Comparison of ENCODE assay signal across 20 cellular contexts in the genomic region with DNA sequence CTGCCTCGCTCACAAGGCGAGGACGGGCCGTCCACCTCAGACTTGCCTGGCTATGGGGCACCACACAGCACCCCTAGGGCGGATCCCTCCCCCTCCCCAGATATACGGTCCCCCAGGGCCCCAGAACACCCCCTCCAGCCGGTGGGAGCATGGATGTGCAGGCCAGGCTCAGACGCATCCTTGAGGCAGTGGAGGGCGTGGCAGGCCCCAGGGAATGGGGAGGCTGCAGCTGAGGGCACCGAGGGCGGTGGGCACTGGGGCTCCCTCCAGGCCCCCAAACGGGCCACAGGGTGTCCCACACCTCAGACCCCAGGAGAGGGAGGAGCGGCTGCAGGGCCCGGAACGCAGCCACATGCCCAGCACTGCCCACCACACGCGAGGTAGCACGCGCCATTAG. TPM values are rescaled to one million over a fixed set of nuclear protein-coding genes. Genes with fewer than 3 reads are reported as not detected.
DNase-seq lines count a peak whose midpoint lies in the region; ATAC-seq, FAIRE-seq and TF ChIP-seq lines count a peak whose summit lies in the region.
"Had no signal": no experiment of that assay in that cellular context is flagged by ENCODE, and none has a peak within 500 bp of the region (broad histone marks: within the 10 kb centered on the region; RNA-seq: fewer than 3 reads in every experiment).

No MANE protein-coding gene starts in this region.

- TF ChIP-seq CTCF in A549 (IDR thresholded peaks at IDR 0.05) (no peak), GM23338 (conservative IDR thresholded peaks at IDR 0.05; ENCODE audit: low read depth in 2 of 2) (no peak)

- no peaks in the 10 kb centered on the region for H3F3A ChIP-seq in GM23338 (replicated peaks; ENCODE audit: low read depth)

- no peaks in the 10 kb centered on the region for H3K4me1 ChIP-seq in A549
- H3K4me1 ChIP-seq in GM23338 (ENCODE audit: insufficient read depth), result no peaks in the 10 kb centered on the region
- H3K4me1 ChIP-seq: HAP-1 had no signal

- POLR2A ChIA-PET in A549 (lab: Yijun Ruan, JAX), result no interaction called here

- no peak for TF ChIP-seq POLR2A in A549 (IDR thresholded peaks at IDR 0.05; ENCODE audit: low read length)

- no peak for TF ChIP-seq EP300 in A549 (IDR thresholded peaks at IDR 0.05)

- H3K27ac ChIP-seq in A549, result no peak overlapping the region
- no peak overlapping the region for H3K27ac ChIP-seq in GM23338 (ENCODE audit: low read depth)
- H3K27ac ChIP-seq: C4-2B had no signal

- 100% methylated on average over 2 of the region's 19 CpGs for WGBS in A549 (ENCODE audit: missing lambda C conversion rate)

- H4K20me1 ChIP-seq in GM23338 (replicated peaks; ENCODE audit: insufficient read depth), result no peaks in the 10 kb centered on the region

- no peak overlapping the region for H3K27ac Mint-ChIP-seq in GM23338
- H3K27ac Mint-ChIP-seq in stimulated activated memory B cell treated with anti-CD40 and anti-IgM and Interleukin-4, amounts not matched to agents 10 μg/mL and 1 μg/mL and 100 μg/mL, for 72 hours, result no peak overlapping the region
- H3K27ac Mint-ChIP-seq: CD4-positive, alpha-beta T cell had no signal

- no peaks in the 10 kb centered on the region for H3K9me3 Mint-ChIP-seq in GM23338
- H3K9me3 Mint-ChIP-seq in stimulated activated memory B cell treated with anti-CD40 and anti-IgM and Interleukin-4, amounts not matched to agents 10 μg/mL and 1 μg/mL and 100 μg/mL, for 72 hours, result peaks cover 5% of the 10 kb centered on the region
- H3K9me3 Mint-ChIP-seq: CD4-positive, alpha-beta T cell had no signal

- peak; percentile 32 to 41; a peak in 2 of 6 replicates for ATAC-seq in A549
- ATAC-seq in GM23338, result peak; percentile 53
- peak; percentile 21 for ATAC-seq in esophagus mucosa
- peak; percentile 42 for ATAC-seq in stimulated activated memory B cell treated with anti-CD40 and anti-IgM and Interleukin-4, amounts not matched to agents 10 μg/mL and 1 μg/mL and 100 μg/mL, for 72 hours
- no peak for ATAC-seq in GM21526 (IDR thresholded peaks at IDR 0.05; ENCODE audit: low FRiP score, unreplicated experiment)
- no peak for ATAC-seq in HG03175 (IDR thresholded peaks at IDR 0.05; ENCODE audit: unreplicated experiment)
- no peak for ATAC-seq in GM21423 (IDR thresholded peaks at IDR 0.05; ENCODE audit: unreplicated experiment)

- DNase-seq in A549 (ENCODE audit: low read depth in 1 of 2, low spot score in 1 of 2), result no peak
- DNase-seq in GM23338 (ENCODE audit: low spot score), result peak; percentile 28
- DNase-seq: 8988T; CD4-positive, alpha-beta T cell; DMS153; DMS79; GDM1 had no signal

- H3K36me3 Mint-ChIP-seq in GM23338 (ENCODE audit: low read depth), result no peaks in the 10 kb centered on the region
- no peaks in the 10 kb centered on the region for H3K36me3 Mint-ChIP-seq in stimulated activated memory B cell treated with anti-CD40 and anti-IgM and Interleukin-4, amounts not matched to agents 10 μg/mL and 1 μg/mL and 100 μg/mL, for 72 hours

- no peak for TF ChIP-seq RAD21 in A549 (conservative IDR thresholded peaks at IDR 0.05 in 1 of 2, IDR thresholded peaks at IDR 0.05 in 1 of 2)

- H3K79me2 ChIP-seq in GM23338 (replicated peaks; ENCODE audit: insufficient read depth), result no peaks in the 10 kb centered on the region

- no peaks in the 10 kb centered on the region for H3K36me3 ChIP-seq in GM23338 (ENCODE audit: insufficient read depth)
- H3K36me3 ChIP-seq: HAP-1 had no signal

- H2AFZ ChIP-seq in GM23338, result no peak overlapping the region

- CTCF ChIA-PET in A549 (lab: Yijun Ruan, JAX), result no interaction called here

- H3K4me1 Mint-ChIP-seq in GM23338, result no peaks in the 10 kb centered on the region
- peaks cover 7% of the 10 kb centered on the region for H3K4me1 Mint-ChIP-seq in stimulated activated memory B cell treated with anti-CD40 and anti-IgM and Interleukin-4, amounts not matched to agents 10 μg/mL and 1 μg/mL and 100 μg/mL, for 72 hours

- H3K4me2 ChIP-seq in A549, result no peak overlapping the region
- H3K4me2 ChIP-seq in GM23338, result no peak overlapping the region

- no peaks in the 10 kb centered on the region for H3K9me3 ChIP-seq in A549

- FAIRE-seq in A549 (lab: Jason Lieb, UNC), result no peak
- FAIRE-seq: GM12892, GM18507, H1 had no signal

- no peaks in the 10 kb centered on the region for H3K27me3 ChIP-seq in GM23338 (ENCODE audit: insufficient read depth)

- H3K27me3 Mint-ChIP-seq in GM23338 (ENCODE audit: insufficient read depth, low read depth, poor library complexity), result peaks cover 8% of the 10 kb centered on the region
- peaks cover 71% of the 10 kb centered on the region for H3K27me3 Mint-ChIP-seq in stimulated activated memory B cell treated with anti-CD40 and anti-IgM and Interleukin-4, amounts not matched to agents 10 μg/mL and 1 μg/mL and 100 μg/mL, for 72 hours

- H3K4me3 Mint-ChIP-seq in GM23338, result no peak overlapping the region
- no peak overlapping the region for H3K4me3 Mint-ChIP-seq in stimulated activated memory B cell treated with anti-CD40 and anti-IgM and Interleukin-4, amounts not matched to agents 10 μg/mL and 1 μg/mL and 100 μg/mL, for 72 hours
- H3K4me3 Mint-ChIP-seq: CD4-positive, alpha-beta T cell had no signal

- no peaks in the 10 kb centered on the region for H3K9me2 ChIP-seq in GM23338 (ENCODE audit: insufficient read depth)

- H3K4me3 ChIP-seq in A549 (no peak overlapping the region), GM23338 (no peak overlapping the region)
- H3K4me3 ChIP-seq: HAP-1 had no signal

TF ChIP-seq in A549, 52 proteins besides CTCF, POLR2A, EP300 and RAD21 (continues in another document):
- no peak for TF ChIP-seq KDM5A (IDR thresholded peaks at IDR 0.05)
- no peak for TF ChIP-seq ZC3H11A (IDR thresholded peaks at IDR 0.05)
- no peak for TF ChIP-seq TFCP2L1 (CRISPR knock-in tag; IDR thresholded peaks at IDR 0.05)
- no peak for TF ChIP-seq FOSL2 (IDR thresholded peaks at IDR 0.05)
- no peak for TF ChIP-seq FOSL2 (CRISPR knock-in tag; IDR thresholded peaks at IDR 0.05)
- TF ChIP-seq, protein P1, sequence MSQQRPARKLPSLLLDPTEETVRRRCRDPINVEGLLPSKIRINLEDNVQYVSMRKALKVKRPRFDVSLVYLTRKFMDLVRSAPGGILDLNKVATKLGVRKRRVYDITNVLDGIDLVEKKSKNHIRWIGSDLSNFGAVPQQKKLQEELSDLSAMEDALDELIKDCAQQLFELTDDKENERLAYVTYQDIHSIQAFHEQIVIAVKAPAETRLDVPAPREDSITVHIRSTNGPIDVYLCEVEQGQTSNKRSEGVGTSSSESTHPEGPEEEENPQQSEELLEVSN (IDR thresholded peaks at IDR 0.05; ENCODE audit: borderline replicate concordance, low read depth), result no peak
- TF ChIP-seq HOXB5 (CRISPR knock-in tag; IDR thresholded peaks at IDR 0.05), result no peak

TF ChIP-seq in GM23338, 12 proteins besides CTCF, POLR2A, EP300 and RAD21 (continues in another document):
- TF ChIP-seq STAT1 (IDR thresholded peaks at IDR 0.05; ENCODE audit: unreplicated experiment) (no peak), NANOG (IDR thresholded peaks at IDR 0.05; ENCODE audit: borderline replicate concordance) (no peak), JUNB (IDR thresholded peaks at IDR 0.05; ENCODE audit: unreplicated experiment) (no peak)
- TF ChIP-seq, protein P2, sequence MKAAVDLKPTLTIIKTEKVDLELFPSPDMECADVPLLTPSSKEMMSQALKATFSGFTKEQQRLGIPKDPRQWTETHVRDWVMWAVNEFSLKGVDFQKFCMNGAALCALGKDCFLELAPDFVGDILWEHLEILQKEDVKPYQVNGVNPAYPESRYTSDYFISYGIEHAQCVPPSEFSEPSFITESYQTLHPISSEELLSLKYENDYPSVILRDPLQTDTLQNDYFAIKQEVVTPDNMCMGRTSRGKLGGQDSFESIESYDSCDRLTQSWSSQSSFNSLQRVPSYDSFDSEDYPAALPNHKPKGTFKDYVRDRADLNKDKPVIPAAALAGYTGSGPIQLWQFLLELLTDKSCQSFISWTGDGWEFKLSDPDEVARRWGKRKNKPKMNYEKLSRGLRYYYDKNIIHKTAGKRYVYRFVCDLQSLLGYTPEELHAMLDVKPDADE (IDR thresholded peaks at IDR 0.05), result no peak

RNA-seq across cellular contexts. Expression of a gene that starts 12.1 kb away (rescaled TPM):
- polyA plus RNA-seq in A549 (2011; rRNA removed) (not detected in 2 replicates), A549 (2017; fragmentation: RNase III; extraction: RNeasy Plus Mini Kit Qiagen cat#74134 plus additional on column Dnase treatment) (not detected in 3 replicates), GM23338 (2016; fragmentation: Nextera tagmentation; extraction: Ambion mirVana) (not detected in 2 replicates)
- polyA plus RNA-seq in A549 (2012; cell fraction: cytosol; rRNA removed), result not detected in 2 replicates
- polyA plus RNA-seq in A549 (2012; cell fraction: nucleus; rRNA removed), result not detected in 2 replicates
- not detected in 2 replicates for polyA minus RNA-seq in A549 (2011; rRNA and poly(A)+ RNA removed)
- total RNA-seq in GM23338 (2014; rRNA removed; shearing (Covaris generic)), result not detected in 2 replicates
- total RNA-seq in esophagus mucosa, result not detected
- total RNA-seq: CD4-positive, alpha-beta T cell; Daoy; H1; HT-29 had no signal
- polyA plus RNA-seq: BJ, H1 had no signal

RNA-seq across cellular contexts. Expression of a gene that starts 33.5 kb away (rescaled TPM):
- polyA plus RNA-seq in A549 (2011; rRNA removed) (0.03 TPM in 1 of 2 replicates, not detected in the other), A549 (2017; fragmentation: RNase III; extraction: RNeasy Plus Mini Kit Qiagen cat#74134 plus additional on column Dnase treatment) (0.06 to 0.08 TPM (median 0.07 TPM) in 3 replicates), GM23338 (2016; fragmentation: Nextera tagmentation; extraction: Ambion mirVana) (not detected in 2 replicates)
- 0.01 TPM in 1 of 2 replicates, not detected in the other for polyA plus RNA-seq in A549 (2012; cell fraction: cytosol; rRNA removed)
- 0.11 and 0.12 TPM in 2 replicates for polyA plus RNA-seq in A549 (2012; cell fraction: nucleus; rRNA removed)
- not detected in 2 replicates for polyA minus RNA-seq in A549 (2011; rRNA and poly(A)+ RNA removed)
- 0.31 TPM in 1 of 2 replicates, not detected in the other for total RNA-seq in GM23338 (2014; rRNA removed; shearing (Covaris generic))
- not detected for total RNA-seq in esophagus mucosa
- total RNA-seq: CD4-positive, alpha-beta T cell; Daoy had no signal
- polyA plus RNA-seq: BJ had no signal

RNA-seq across cellular contexts. Expression of a gene that starts 39.2 kb away (rescaled TPM):
- not detected in 2 replicates for polyA plus RNA-seq in A549 (2011; rRNA removed)
- polyA plus RNA-seq in A549 (2012; cell fraction: cytosol; rRNA removed), result 0.01 TPM in 1 of 2 replicates, not detected in the other
- not detected in 2 replicates for polyA plus RNA-seq in A549 (2012; cell fraction: nucleus; rRNA removed)
- not detected in 3 replicates for polyA plus RNA-seq in A549 (2017; fragmentation: RNase III; extraction: RNeasy Plus Mini Kit Qiagen cat#74134 plus additional on column Dnase treatment)
- not detected in 2 replicates for polyA minus RNA-seq in A549 (2011; rRNA and poly(A)+ RNA removed)
- total RNA-seq in GM23338 (2014; rRNA removed; shearing (Covaris generic)), result not detected in 2 replicates
- polyA plus RNA-seq in GM23338 (2016; fragmentation: Nextera tagmentation; extraction: Ambion mirVana), result not detected in 2 replicates
- not detected for total RNA-seq in esophagus mucosa
- total RNA-seq: Daoy, H1, HT-29 had no signal

RNA-seq across cellular contexts. Expression of a gene that starts 43.8 kb away (rescaled TPM):
- polyA plus RNA-seq in A549 (2011; rRNA removed) (0.04 TPM in 1 of 2 replicates, not detected in the other), A549 (2017; fragmentation: RNase III; extraction: RNeasy Plus Mini Kit Qiagen cat#74134 plus additional on column Dnase treatment) (0.04 to 0.30 TPM in 2 of 3 replicates, not detected in the other), GM23338 (2016; fragmentation: Nextera tagmentation; extraction: Ambion mirVana) (1.2 and 1.8 TPM in 2 replicates)
- not detected in 2 replicates for polyA plus RNA-seq in A549 (2012; cell fraction: cytosol; rRNA removed)
- polyA plus RNA-seq in A549 (2012; cell fraction: nucleus; rRNA removed), result 0.05 TPM in 1 of 2 replicates, not detected in the other
- polyA minus RNA-seq in A549 (2011; rRNA and poly(A)+ RNA removed), result 0.39 TPM in 1 of 2 replicates, not detected in the other
- total RNA-seq in GM23338 (2014; rRNA removed; shearing (Covaris generic)), result 0.62 and 0.73 TPM in 2 replicates
- 0.12 TPM for total RNA-seq in esophagus mucosa
- total RNA-seq: CD4-positive, alpha-beta T cell; H1; HT-29 had no signal

Comparison
In these comparisons a context has a peak if more than half of its experiments do, and no peak if none do; other contexts are left out.
1. ATAC-seq: peak in A549 (2 of 2), GM23338 (single experiment), esophagus mucosa (single experiment) and stimulated activated memory B cell treated with anti-CD40 and anti-IgM and Interleukin-4, amounts not matched to agents 10 μg/mL and 1 μg/mL and 100 μg/mL, for 72 hours (single experiment); none in GM21526 (single experiment), HG03175 (single experiment) and GM21423 (single experiment).